17 cellular contexts compared by ENCODE assay signal in genomic region chr20:40920291-40920690, GRCh38.
DNase-seq lines count a peak whose midpoint lies in the region; TF ChIP-seq lines count a peak whose summit lies in the region.
"Had no signal": no experiment of that assay in that cellular context is flagged by ENCODE, and none has a peak within 500 bp of the region (broad histone marks: within the 10 kb centered on the region; RNA-seq: fewer than 3 reads in every experiment).

No MANE protein-coding gene starts in this region.

- peaks cover 16% of the 10 kb centered on the region for H3K27me3 Mint-ChIP-seq in Caco-2 (ENCODE audit: insufficient read depth, unreplicated experiment)
- H3K27me3 Mint-ChIP-seq: CD4-positive, alpha-beta T cell had no signal

- CTCF ChIA-PET in Caco-2 (lab: Charles Lee) (no interaction called here), OCI-LY7 (lab: Charles Lee; ENCODE audit: unreplicated experiment) (no interaction called here)

- no peak for TF ChIP-seq POLR2A in esophagus muscularis mucosa (IDR thresholded peaks at IDR 0.05; ENCODE audit: low read depth)

- H3K9me2 ChIP-seq in OCI-LY7 (ENCODE audit: insufficient read depth, low read length), result no peaks in the 10 kb centered on the region

- H3K27ac ChIP-seq in OCI-LY7 (ENCODE audit: low read depth, low read length, poor library complexity, severe bottlenecking) (no peak overlapping the region), esophagus muscularis mucosa (replicated peaks in 1 of 4) (no peak overlapping the region), liver (ENCODE audit: low read depth in 1 of 2, low read length in 2 of 2) (no peak overlapping the region)
- H3K27ac ChIP-seq: 22Rv1, A549, C4-2B had no signal

- POLR2A ChIA-PET in Caco-2 (lab: Charles Lee) (no interaction called here), OCI-LY7 (lab: Charles Lee) (no interaction called here)

- DNase-seq in Caco-2 (peak; percentile 79 to 84), OCI-LY7 (ENCODE audit: low spot score) (no peak), esophagus muscularis mucosa (ENCODE audit: extremely low spot score) (peak; percentile 53), NCI-H1436 (lab: John Stamatoyannopoulos, UW) (no peak), NCI-H2171 treated with DMSO at 0.1 percent for 48 hours (lab: John Stamatoyannopoulos, UW) (no peak), NCI-H2029 treated with DMSO at 0.1 percent for 48 hours (lab: John Stamatoyannopoulos, UW) (no peak)
- DNase-seq: AML-193; CD4-positive, alpha-beta T cell; DMS153; DMS79; GDM1; IMR-90 had no signal

- no peak overlapping the region for H3K4me2 ChIP-seq in OCI-LY7 (ENCODE audit: low read length)
- H3K4me2 ChIP-seq: A549 had no signal

- no peaks in the 10 kb centered on the region for H3K36me3 Mint-ChIP-seq in Caco-2 (ENCODE audit: insufficient read depth, unreplicated experiment)

- H3K4me1 ChIP-seq in Caco-2 (no peaks in the 10 kb centered on the region), OCI-LY7 (ENCODE audit: insufficient read depth, low read length, poor library complexity, severe bottlenecking) (peaks cover 25% of the 10 kb centered on the region), esophagus muscularis mucosa (no peaks in the 10 kb centered on the region), liver (ENCODE audit: control insufficient read depth in 4 of 4, insufficient read depth in 4 of 4, low read length in 3 of 4) (no peaks in the 10 kb centered on the region)
- H3K4me1 ChIP-seq: A549, HAP-1 had no signal

- H3K9me3 ChIP-seq in Caco-2 (peaks cover 7% of the 10 kb centered on the region; the same call in 1 of the 2 replicates), OCI-LY7 (ENCODE audit: low read length) (peaks cover 9% of the 10 kb centered on the region; the same call in 1 of the 2 replicates), esophagus muscularis mucosa (no peaks in the 10 kb centered on the region), liver (ENCODE audit: control insufficient read depth in 4 of 4, low read length in 3 of 4) (peaks cover 0 to 3% (median 0%) of the 10 kb centered on the region in 4 donors)
- H3K9me3 ChIP-seq: A549, HAP-1 had no signal

- intact Hi-C loops in Caco-2 (cut with micrococcal nuclease; ENCODE audit: unreplicated experiment) (no loop called here), OCI-LY7 (cut with micrococcal nuclease; ENCODE audit: unreplicated experiment) (no loop called here), esophagus muscularis mucosa (cut with DNase I) (no loop called here)

- no peak for TF ChIP-seq EP300 in esophagus muscularis mucosa (IDR thresholded peaks at IDR 0.05)

- no peaks in the 10 kb centered on the region for H3K4me1 Mint-ChIP-seq in Caco-2 (ENCODE audit: low read depth, unreplicated experiment)

- TF ChIP-seq RAD21 in liver (IDR thresholded peaks at IDR 0.05), result no peak

- no peaks in the 10 kb centered on the region; the same call in 1 of the 2 replicates for H3K27me3 ChIP-seq in Caco-2 (replicated peaks; ENCODE audit: control insufficient read depth, insufficient read depth, low read length)
- H3K27me3 ChIP-seq in esophagus muscularis mucosa, result peaks cover 0 to 5% (median 0%) of the 10 kb centered on the region in 4 donors
- H3K27me3 ChIP-seq in liver (ENCODE audit: control insufficient read depth in 4 of 4, insufficient read depth in 4 of 4, low read length in 3 of 4), result no peaks in the 10 kb centered on the region

- H3K27ac Mint-ChIP-seq in Caco-2 (ENCODE audit: unreplicated experiment), result no peak overlapping the region
- H3K27ac Mint-ChIP-seq: CD4-positive, alpha-beta T cell had no signal

- no peaks in the 10 kb centered on the region for H3K79me2 ChIP-seq in OCI-LY7 (ENCODE audit: insufficient read depth, low read depth, low read length)

- no peaks in the 10 kb centered on the region for H4K20me1 ChIP-seq in OCI-LY7 (ENCODE audit: insufficient read depth, low read length)

- H3K36me3 ChIP-seq in Caco-2 (ENCODE audit: control insufficient read depth, insufficient read depth, low read length), result no peaks in the 10 kb centered on the region
- H3K36me3 ChIP-seq in OCI-LY7 (ENCODE audit: insufficient read depth, low read length), result no peaks in the 10 kb centered on the region; the same call in 1 of the 2 replicates
- no peaks in the 10 kb centered on the region for H3K36me3 ChIP-seq in esophagus muscularis mucosa
- no peaks in the 10 kb centered on the region for H3K36me3 ChIP-seq in liver (ENCODE audit: control insufficient read depth in 4 of 4, insufficient read depth in 3 of 4, low read depth in 1 of 4, low read length in 3 of 4)
- H3K36me3 ChIP-seq: HAP-1 had no signal

- no peak overlapping the region for H3K9ac ChIP-seq in liver (ENCODE audit: low read depth in 1 of 2, low read length in 2 of 2)

- TF ChIP-seq CTCF in Caco-2 (IDR thresholded peaks at IDR 0.05; ENCODE audit: insufficient read depth in 1 of 2, low read depth in 1 of 2, low read length in 1 of 2, severe bottlenecking in 1 of 2, unreplicated experiment in 1 of 2), result no peak
- TF ChIP-seq CTCF in OCI-LY7 (conservative IDR thresholded peaks at IDR 0.05; ENCODE audit: low read length), result no peak
- TF ChIP-seq CTCF in esophagus muscularis mucosa (IDR thresholded peaks at IDR 0.05), result no peak
- no peak for TF ChIP-seq CTCF in liver (IDR thresholded peaks at IDR 0.05; ENCODE audit: low read depth, low read length, missing input control)

- peak overlapping the region; percentile 47 for H2AFZ ChIP-seq in OCI-LY7 (ENCODE audit: low read length)

- H3K4me3 Mint-ChIP-seq in Caco-2 (ENCODE audit: unreplicated experiment), result peak overlapping the region; percentile 32
- H3K4me3 Mint-ChIP-seq: CD4-positive, alpha-beta T cell had no signal

- H3K4me3 ChIP-seq in Caco-2 (ENCODE audit: low read depth, low read length) (0 out of 2 replicates have a peak overlapping the region, but pooled peaks have one; percentile 1), OCI-LY7 (ENCODE audit: low read depth, low read length, poor library complexity, severe bottlenecking) (no peak overlapping the region), esophagus muscularis mucosa (no peak overlapping the region), liver (ENCODE audit: low read depth in 1 of 3, low read length in 3 of 3) (no peak overlapping the region)
- H3K4me3 ChIP-seq: A549, HAP-1 had no signal

- no peaks in the 10 kb centered on the region for H3K9me3 Mint-ChIP-seq in Caco-2 (ENCODE audit: unreplicated experiment)

- BruUV-seq in Caco-2 (replicated peaks; lab: Mats Ljungman, UMichigan) (no TSS peak), OCI-LY7 (replicated peaks; lab: Mats Ljungman, UMichigan) (no TSS peak)

- WGBS in esophagus muscularis mucosa, result 79% methylated on average over 2 of the region's 2 CpGs
- 29% methylated on average over 2 of the region's 2 CpGs for WGBS in liver

TF ChIP-seq in liver, 16 proteins besides CTCF, POLR2A, EP300 and RAD21 (continues in another document):
- peak; percentile 9 for TF ChIP-seq NR2F2 (IDR thresholded peaks at IDR 0.05)
- TF ChIP-seq SP1 (IDR thresholded peaks at IDR 0.05), result peak; percentile 21
- no peak for TF ChIP-seq ZBTB33 (IDR thresholded peaks at IDR 0.05)
- peak; percentile 42 to 57 for TF ChIP-seq RXRA (IDR thresholded peaks at IDR 0.05)
- TF ChIP-seq HNF4A (conservative IDR thresholded peaks at IDR 0.05), result peak; percentile 53 to 82
- TF ChIP-seq MAX (IDR thresholded peaks at IDR 0.05), result no peak
- TF ChIP-seq GABPA (IDR thresholded peaks at IDR 0.05 in 1 of 2, conservative IDR thresholded peaks at IDR 0.05 in 1 of 2), result no peak
- peak; percentile 57 for TF ChIP-seq ATF3 (IDR thresholded peaks at IDR 0.05)
- TF ChIP-seq FOXA1 (IDR thresholded peaks at IDR 0.05), result no peak
- TF ChIP-seq EGR1 (IDR thresholded peaks at IDR 0.05; ENCODE audit: low read depth in 2 of 2), result no peak
- TF ChIP-seq FOXA2 (IDR thresholded peaks at IDR 0.05), result no peak
- no peak for TF ChIP-seq TAF1 (conservative IDR thresholded peaks at IDR 0.05)

Comparison
In these comparisons a context has a peak if more than half of its experiments do, and no peak if none do; other contexts are left out.
1. DNase-seq: peak in Caco-2 (2 of 2) and esophagus muscularis mucosa (single experiment); none in OCI-LY7 (single experiment), NCI-H1436 (single experiment), NCI-H2171 treated with DMSO at 0.1 percent for 48 hours (single experiment) and NCI-H2029 treated with DMSO at 0.1 percent for 48 hours (single experiment).